Comparison of ENCODE assay signal across 1 cellular context in genomic region chr5:127757576-127757975, GRCh38.
TF ChIP-seq lines count a peak whose summit lies in the region.

No MANE protein-coding gene starts in this region.

TF ChIP-seq in GM23338, 12 proteins besides CTCF, POLR2A, EP300 and RAD21 (continued from another document):
- no peak for TF ChIP-seq ZNF462 (CRISPR knock-in tag; IDR thresholded peaks at IDR 0.05)
- TF ChIP-seq CREB1 (CRISPR knock-in tag; IDR thresholded peaks at IDR 0.05; ENCODE audit: low read depth), result no peak
